8 cellular contexts compared by ENCODE assay signal in genomic region chr4:705278-706082, GRCh38. TPM values are rescaled to one million over a fixed set of nuclear protein-coding genes. Genes with fewer than 3 reads are reported as not detected.
DNase-seq lines count a peak whose midpoint lies in the region; ATAC-seq and TF ChIP-seq lines count a peak whose summit lies in the region.

TSS of gene PCGF3 (plus strand) at chr4:705832. CDS start at chr4:733681, 27,849 bp downstream.

- no peak for TF ChIP-seq CTCF in Peyer's patch (IDR thresholded peaks at IDR 0.05)

- DNase-seq in DMS79 (lab: John Stamatoyannopoulos, UW) (peak; percentile 55), Peyer's patch (peak; percentile 97 to 100 (median 98)), myocyte (ENCODE audit: low read depth) (peak; percentile 95)
- peak; percentile 98 to 99 for DNase-seq in activated T-cell treated with anti-CD3 and anti-CD28 coated beads, Interleukin-2, amount 50 U/mL, for 48 hours
- DNase-seq in stimulated activated CD8-positive, alpha-beta memory T cell treated with anti-CD3 and anti-CD28 coated beads, Interleukin-7, amount 100 ng/mL, for 4 hours (ENCODE audit: low read depth in 2 of 2): peak; percentile 89 to 93

- H3K27ac ChIP-seq in KOPT-K1 (ENCODE audit: low read depth, low read length, poor library complexity, severe bottlenecking): peak within 1 kb of the TSS; percentile 94
- peak within 1 kb of the TSS; percentile 83 to 91 (median 88) for H3K27ac ChIP-seq in Peyer's patch

- H3K4me1 ChIP-seq in Peyer's patch: peaks cover 3 to 29% (median 17%) of the 10 kb centered on the region in 4 donors

- H3K4me3 ChIP-seq in Peyer's patch: peak within 1 kb of the TSS; percentile 78 to 99 (median 95)

- H3K9me3 ChIP-seq in KOPT-K1 (ENCODE audit: insufficient read depth, low read length, poor library complexity, severe bottlenecking) (no peaks in the 10 kb centered on the region), Peyer's patch (no peaks in the 10 kb centered on the region)

- H3K27me3 ChIP-seq in Peyer's patch: no peaks in the 10 kb centered on the region

- peak; percentile 37 to 53 for TF ChIP-seq POLR2A in Peyer's patch (IDR thresholded peaks at IDR 0.05)

- H3K36me3 ChIP-seq in KOPT-K1 (ENCODE audit: insufficient read depth, low read length) (peaks cover 24% of the 10 kb centered on the region), Peyer's patch (no peaks in the 10 kb centered on the region)

- peak; percentile 88 for ATAC-seq in GM21825 (IDR thresholded peaks at IDR 0.05; ENCODE audit: unreplicated experiment)
- ATAC-seq in esophagus mucosa: peak; percentile 98

RNA-seq across cellular contexts. Expression of gene PCGF3, which starts in this region (rescaled TPM):
- total RNA-seq in Peyer's patch (100 to 1,000 TPM in 2 of 4 donors, 10 to 100 TPM in 2; 58.3 to 168 (median 93.0) TPM), esophagus mucosa (30.5 TPM), myocyte (79.0 and 93.6 TPM in 2 replicates)
- polyA plus RNA-seq in myocyte (2012): 57.5 TPM

Comparison
In these comparisons a context has a peak if more than half of its experiments do, and no peak if none do; other contexts are left out.
1. Peak in every context shown above with its lines: DNase-seq, ATAC-seq, H3K4me3 ChIP-seq and H3K27ac ChIP-seq.